Comparison of ENCODE assay signal across 1 cellular context in the genomic region with DNA sequence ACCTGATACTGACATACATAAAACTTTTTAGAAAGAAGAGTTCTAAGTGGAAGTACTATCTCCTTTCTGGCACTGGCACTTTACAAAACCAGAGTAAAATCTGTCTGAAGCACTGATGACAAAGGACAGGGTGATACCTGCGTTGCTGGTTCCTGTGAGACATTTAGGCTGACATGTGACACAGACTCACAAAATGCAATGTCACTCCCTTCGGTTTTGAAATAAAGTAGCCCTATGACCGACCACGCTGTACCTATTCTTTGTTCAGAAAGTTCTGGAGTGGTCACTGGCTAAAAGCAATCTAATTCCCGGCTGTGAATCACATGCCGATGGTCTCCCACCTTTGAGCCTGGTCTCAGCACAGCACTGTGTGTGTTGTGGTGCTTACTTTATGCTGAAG.
A peak's percentile ranks its signal among the peaks of the same experiment; 100 is the strongest.
TF ChIP-seq lines count a peak whose summit lies in the region.

No MANE protein-coding gene starts in this region.

TF ChIP-seq in K562, 482 proteins besides CTCF, POLR2A, EP300 and RAD21:
- TF ChIP-seq NFE2 (IDR thresholded peaks at IDR 0.05; ENCODE audit: low read depth) (peak; percentile 54), SAP30 (IDR thresholded peaks at IDR 0.05; ENCODE audit: borderline replicate concordance, insufficient read depth, low read depth, low read length, poor library complexity, severe bottlenecking) (no peak), NFE2L1 (tag; IDR thresholded peaks at IDR 0.05; ENCODE audit: borderline replicate concordance, low read depth) (peak; percentile 42; the same call in 1 of the 2 replicates), MAFG (tag; conservative IDR thresholded peaks at IDR 0.05) (peak; percentile 75), ZNF316 (IDR thresholded peaks at IDR 0.05) (peak; percentile 69), C11orf30 (IDR thresholded peaks at IDR 0.05; ENCODE audit: low read depth) (peak; percentile 53), EGR1 (conservative IDR thresholded peaks at IDR 0.05) (no peak)
- TF ChIP-seq, protein P1, sequence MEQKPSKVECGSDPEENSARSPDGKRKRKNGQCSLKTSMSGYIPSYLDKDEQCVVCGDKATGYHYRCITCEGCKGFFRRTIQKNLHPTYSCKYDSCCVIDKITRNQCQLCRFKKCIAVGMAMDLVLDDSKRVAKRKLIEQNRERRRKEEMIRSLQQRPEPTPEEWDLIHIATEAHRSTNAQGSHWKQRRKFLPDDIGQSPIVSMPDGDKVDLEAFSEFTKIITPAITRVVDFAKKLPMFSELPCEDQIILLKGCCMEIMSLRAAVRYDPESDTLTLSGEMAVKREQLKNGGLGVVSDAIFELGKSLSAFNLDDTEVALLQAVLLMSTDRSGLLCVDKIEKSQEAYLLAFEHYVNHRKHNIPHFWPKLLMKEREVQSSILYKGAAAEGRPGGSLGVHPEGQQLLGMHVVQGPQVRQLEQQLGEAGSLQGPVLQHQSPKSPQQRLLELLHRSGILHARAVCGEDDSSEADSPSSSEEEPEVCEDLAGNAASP (IDR thresholded peaks at IDR 0.05) = no peak
